ENCODE assay signal across 1 cellular context in genomic region chr17:73757324-73757942, GRCh38.
TF ChIP-seq lines count a peak whose summit lies in the region.

No MANE protein-coding gene starts in this region.

TF ChIP-seq in HEK293, 187 proteins besides CTCF, POLR2A, EP300 and RAD21 (continued from another document):
- TF ChIP-seq OVOL3 (tag by site-specific recombination; IDR thresholded peaks at IDR 0.05), result no peak
